ENCODE assay signal across 8 cellular contexts in the genomic region with DNA sequence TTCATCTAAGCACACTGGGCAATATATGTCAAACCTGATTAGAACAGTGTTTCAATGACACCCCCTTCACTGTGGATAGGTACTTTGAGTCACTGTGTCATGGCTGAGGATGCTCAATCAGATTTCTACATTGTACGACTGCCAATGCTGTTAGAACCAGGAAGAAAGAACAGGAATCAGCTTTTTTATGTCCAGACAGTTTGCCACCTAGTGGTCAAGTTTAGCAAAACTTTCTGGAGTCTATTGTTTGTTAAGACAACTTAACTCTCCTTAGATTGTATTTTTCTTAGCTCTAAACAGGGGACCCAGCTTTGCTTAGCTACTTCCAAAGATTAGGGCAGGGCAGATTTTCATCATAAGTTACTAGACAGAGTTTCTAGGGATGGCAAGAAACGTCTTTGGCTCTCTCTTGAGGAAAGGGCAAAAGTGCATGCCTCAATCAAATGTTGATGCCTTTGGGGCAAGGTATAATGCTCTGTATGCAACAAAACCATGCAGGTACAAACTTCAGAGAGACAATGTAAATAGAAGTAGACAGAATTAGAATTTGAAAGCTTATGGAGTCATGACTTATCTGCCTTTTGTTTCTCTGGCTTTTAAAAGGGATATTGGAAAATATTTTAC. TPM values are rescaled to one million over a fixed set of nuclear protein-coding genes. Genes with fewer than 3 reads are reported as not detected.
DNase-seq lines count a peak whose midpoint lies in the region; ATAC-seq and TF ChIP-seq lines count a peak whose summit lies in the region.

No MANE protein-coding gene starts in this region.

- no peak overlapping the region for H3K4me3 ChIP-seq in GM06990 (replicated peaks; ENCODE audit: low read depth, low read length)
- H3K4me3 ChIP-seq in retinal pigment epithelial cell (ENCODE audit: low read length): no peak overlapping the region

- DNase-seq in AG09319 (ENCODE audit: extremely low read depth, low read depth) (peak; percentile 40), GM06990 (ENCODE audit: extremely low read depth, insufficient read length) (peak; percentile 31), NCI-H1694 treated with DMSO at 0.1 percent for 48 hours (lab: John Stamatoyannopoulos, UW) (peak; percentile 30), glomerular visceral epithelial cell (ENCODE audit: extremely low spot score) (peak; percentile 62), retinal pigment epithelial cell (ENCODE audit: low read depth) (peak; percentile 37), ureter (ENCODE audit: low spot score) (no peak)

- no peaks in the 10 kb centered on the region for H3K27me3 ChIP-seq in GM06990 (replicated peaks; ENCODE audit: control insufficient read depth, insufficient read depth, low read length)

- peak; percentile 69 for ATAC-seq in HG02642 (IDR thresholded peaks at IDR 0.05; ENCODE audit: poor library complexity, unreplicated experiment)

- H3K36me3 ChIP-seq in GM06990 (ENCODE audit: control insufficient read depth, insufficient read depth, low read length): no peaks in the 10 kb centered on the region

- TF ChIP-seq CTCF in AG09319 (IDR thresholded peaks at IDR 0.05; ENCODE audit: low read depth, low read length): peak; percentile 66
- TF ChIP-seq CTCF in GM06990 (IDR thresholded peaks at IDR 0.05; ENCODE audit: insufficient read depth, low read length, poor library complexity, severe bottlenecking): peak; percentile 52
- TF ChIP-seq CTCF in VCaP (conservative IDR thresholded peaks at IDR 0.05): peak; percentile 85
- TF ChIP-seq CTCF in retinal pigment epithelial cell (conservative IDR thresholded peaks at IDR 0.05; ENCODE audit: low read depth, low read length): peak; percentile 70

- H3K27ac ChIP-seq in VCaP: no peak overlapping the region

RNA-seq across cellular contexts. Expression of a gene that starts 40.5 kb away (rescaled TPM):
- total RNA-seq in ureter: 108 TPM
